9 cellular contexts compared by ENCODE assay signal in genomic region chr4:8177544-8177943, GRCh38. TPM values are rescaled to one million over a fixed set of nuclear protein-coding genes. Genes with fewer than 3 reads are reported as not detected.
DNase-seq lines count a peak whose midpoint lies in the region; ATAC-seq, FAIRE-seq and TF ChIP-seq lines count a peak whose summit lies in the region.
"Had no signal": no experiment of that assay in that cellular context is flagged by ENCODE, and none has a peak within 500 bp of the region (broad histone marks: within the 10 kb centered on the region; RNA-seq: fewer than 3 reads in every experiment).

No MANE protein-coding gene starts in this region.

- H3K4me2 ChIP-seq in SK-N-SH (no peak overlapping the region), trophoblast cell (ENCODE audit: low read length) (no peak overlapping the region)

- no peak overlapping the region for H2BK5ac ChIP-seq in trophoblast cell (ENCODE audit: low read depth, low read length, poor library complexity)

- H2AK5ac ChIP-seq in trophoblast cell (ENCODE audit: low read length), result no peak overlapping the region

- H3K4me1 ChIP-seq in SK-N-SH (ENCODE audit: control insufficient read depth in 1 of 2, insufficient read depth in 2 of 2, low read depth in 1 of 2, low read length in 1 of 2) (peaks cover 0 to 18% of the 10 kb centered on the region in 2 experiments; a peak in 1 of 4 replicates), trophoblast cell (ENCODE audit: control insufficient read depth in 1 of 2, insufficient read depth in 2 of 2, low read length in 2 of 2) (peaks cover 5 to 11% of the 10 kb centered on the region in 2 experiments)

- H3K9me3 ChIP-seq in SK-N-SH (no peaks in the 10 kb centered on the region), trophoblast cell (ENCODE audit: insufficient read depth, low read depth, low read length) (peaks cover 2% of the 10 kb centered on the region)
- H3K9me3 ChIP-seq: BLaER1, Caco-2 had no signal

- WGBS in SK-N-SH (ENCODE audit: low lambda C conversion rate), result 44% methylated on average over 4 of the region's 6 CpGs
- WGBS in trophoblast cell (ENCODE audit: extremely low coverage, insufficient coverage, insufficient read length), result no CpG with 5 or more reads among the region's 6 CpGs

- TF ChIP-seq RAD21 in SK-N-SH (IDR thresholded peaks at IDR 0.05; ENCODE audit: low read length), result no peak

- no peak overlapping the region for H3K4ac ChIP-seq in trophoblast cell (ENCODE audit: low read depth, low read length)

- peak; percentile 8 for FAIRE-seq in endometrium (lab: Jason Lieb, UNC)

- no peaks in the 10 kb centered on the region for H3K9me2 ChIP-seq in SK-N-SH

- DNase-seq in SK-N-SH, result peak; percentile 60
- no peak for DNase-seq in trophoblast cell
- no peak for DNase-seq in NCI-H1436 (lab: John Stamatoyannopoulos, UW)
- DNase-seq in GOT3 (lab: John Stamatoyannopoulos, UW), result no peak
- no peak for DNase-seq in putamen (ENCODE audit: low spot score)

- peak overlapping the region; percentile 22 for H2BK12ac ChIP-seq in trophoblast cell (ENCODE audit: low read length)

- no peaks in the 10 kb centered on the region for H3K79me1 ChIP-seq in trophoblast cell (ENCODE audit: low read length)

- no peaks in the 10 kb centered on the region for H3K27me3 ChIP-seq in SK-N-SH (ENCODE audit: insufficient read depth)
- H3K27me3 ChIP-seq in trophoblast cell (ENCODE audit: insufficient read depth, low read length), result no peaks in the 10 kb centered on the region
- H3K27me3 ChIP-seq: BLaER1 had no signal

- no peak overlapping the region for H4K12ac ChIP-seq in trophoblast cell (ENCODE audit: low read depth, low read length)

- TF ChIP-seq EP300 in SK-N-SH (IDR thresholded peaks at IDR 0.05; ENCODE audit: borderline replicate concordance in 1 of 2, low read depth in 1 of 2, low read length in 1 of 2), result no peak

- H2BK120ac ChIP-seq in trophoblast cell (ENCODE audit: insufficient read depth, low read length, poor library complexity), result no peak overlapping the region

- no peaks in the 10 kb centered on the region for H4K20me1 ChIP-seq in SK-N-SH (ENCODE audit: insufficient read depth)
- H4K20me1 ChIP-seq: BLaER1 had no signal

- H3K36me3 ChIP-seq in SK-N-SH (replicated peaks in 1 of 2; ENCODE audit: control insufficient read depth in 1 of 2, insufficient read depth in 2 of 2, low read length in 1 of 2), result no peaks in the 10 kb centered on the region
- H3K36me3 ChIP-seq in trophoblast cell (ENCODE audit: control insufficient read depth in 1 of 2, insufficient read depth in 2 of 2, low read length in 2 of 2), result no peaks in the 10 kb centered on the region
- H3K36me3 ChIP-seq: BLaER1 had no signal

- no peak overlapping the region for H3K4me3 ChIP-seq in SK-N-SH (ENCODE audit: low read depth in 2 of 2, low read length in 1 of 2)
- no peak overlapping the region for H3K4me3 ChIP-seq in trophoblast cell (ENCODE audit: low read depth, low read length)
- H3K4me3 ChIP-seq: BLaER1 had no signal

- ATAC-seq in SK-N-SH treated with all-trans-retinoic acid at 6 μM for 48 hours, result no peak

- CTCF ChIA-PET in SK-N-SH (lab: Yijun Ruan, JAX), result interaction anchor here (0.5 to 2.9 kb wide), 61 partner anchors 8 to 420 kb away, joined by 3 to 58 read pairs (median 6); partner anchors contain the start of genes ABLIM2 and SH3TC1

- no peaks in the 10 kb centered on the region for H3K79me2 ChIP-seq in SK-N-SH (ENCODE audit: insufficient read depth)
- H3K79me2 ChIP-seq in trophoblast cell (ENCODE audit: control insufficient read depth, insufficient read depth, low read length, poor library complexity), result no peaks in the 10 kb centered on the region

- no peak overlapping the region for H3K23ac ChIP-seq in trophoblast cell (ENCODE audit: low read length)

- no peak for TF ChIP-seq CTCF in SK-N-SH (IDR thresholded peaks at IDR 0.05)

- no peaks in the 10 kb centered on the region for H3F3A ChIP-seq in SK-N-SH (replicated peaks; ENCODE audit: insufficient read depth)

- H3K27ac ChIP-seq in SK-N-SH (ENCODE audit: low read depth in 2 of 2, low read length in 1 of 2) (no peak overlapping the region), trophoblast cell (ENCODE audit: low read depth, low read length) (no peak overlapping the region)
- H3K27ac ChIP-seq: BLaER1 had no signal

- H4K8ac ChIP-seq in trophoblast cell (ENCODE audit: low read depth, low read length), result no peak overlapping the region

- no peak overlapping the region for H4K91ac ChIP-seq in trophoblast cell (ENCODE audit: low read depth, low read length)

- H3K18ac ChIP-seq in trophoblast cell (ENCODE audit: low read length), result no peak overlapping the region

- H3K9ac ChIP-seq in SK-N-SH (no peak overlapping the region), trophoblast cell (ENCODE audit: low read length) (no peak overlapping the region)
- H3K9ac ChIP-seq: BLaER1 had no signal

- POLR2A ChIA-PET in SK-N-SH (lab: Yijun Ruan, JAX), result interaction anchor here (1.0 to 1.1 kb wide), 2 partner anchors 17 to 20 kb away, joined by 3 read pairs; no protein-coding TSS in a partner anchor

- H2AFZ ChIP-seq in SK-N-SH (ENCODE audit: low read depth) (no peak overlapping the region), trophoblast cell (ENCODE audit: insufficient read depth, low read length, poor library complexity) (no peak overlapping the region)

- H3K14ac ChIP-seq in trophoblast cell (ENCODE audit: low read length), result no peak overlapping the region

TF ChIP-seq in SK-N-SH, 30 proteins besides CTCF, POLR2A, EP300 and RAD21 (continues in another document):
- TF ChIP-seq NFIC (IDR thresholded peaks at IDR 0.05; ENCODE audit: borderline replicate concordance), result no peak
- TF ChIP-seq, protein P1, sequence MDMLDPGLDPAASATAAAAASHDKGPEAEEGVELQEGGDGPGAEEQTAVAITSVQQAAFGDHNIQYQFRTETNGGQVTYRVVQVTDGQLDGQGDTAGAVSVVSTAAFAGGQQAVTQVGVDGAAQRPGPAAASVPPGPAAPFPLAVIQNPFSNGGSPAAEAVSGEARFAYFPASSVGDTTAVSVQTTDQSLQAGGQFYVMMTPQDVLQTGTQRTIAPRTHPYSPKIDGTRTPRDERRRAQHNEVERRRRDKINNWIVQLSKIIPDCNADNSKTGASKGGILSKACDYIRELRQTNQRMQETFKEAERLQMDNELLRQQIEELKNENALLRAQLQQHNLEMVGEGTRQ (IDR thresholded peaks at IDR 0.05; ENCODE audit: borderline replicate concordance, low read depth, low read length), result no peak
- TF ChIP-seq PBX3 (IDR thresholded peaks at IDR 0.05), result no peak
- TF ChIP-seq EZH2phosphoT487 (IDR thresholded peaks at IDR 0.05; ENCODE audit: borderline replicate concordance, low read depth), result no peak

TF ChIP-seq in SK-N-SH treated with all-trans-retinoic acid at 6 μM for 48 hours, 23 proteins besides CTCF, POLR2A, EP300 and RAD21 (continues in another document):
- no peak for TF ChIP-seq ZNF70 (CRISPR knock-in tag; IDR thresholded peaks at IDR 0.05)
- no peak for TF ChIP-seq RARB (CRISPR knock-in tag; IDR thresholded peaks at IDR 0.05)
- TF ChIP-seq, protein P2, sequence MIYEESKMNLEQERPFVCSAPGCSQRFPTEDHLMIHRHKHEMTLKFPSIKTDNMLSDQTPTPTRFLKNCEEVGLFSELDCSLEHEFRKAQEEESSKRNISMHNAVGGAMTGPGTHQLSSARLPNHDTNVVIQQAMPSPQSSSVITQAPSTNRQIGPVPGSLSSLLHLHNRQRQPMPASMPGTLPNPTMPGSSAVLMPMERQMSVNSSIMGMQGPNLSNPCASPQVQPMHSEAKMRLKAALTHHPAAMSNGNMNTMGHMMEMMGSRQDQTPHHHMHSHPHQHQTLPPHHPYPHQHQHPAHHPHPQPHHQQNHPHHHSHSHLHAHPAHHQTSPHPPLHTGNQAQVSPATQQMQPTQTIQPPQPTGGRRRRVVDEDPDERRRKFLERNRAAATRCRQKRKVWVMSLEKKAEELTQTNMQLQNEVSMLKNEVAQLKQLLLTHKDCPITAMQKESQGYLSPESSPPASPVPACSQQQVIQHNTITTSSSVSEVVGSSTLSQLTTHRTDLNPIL (CRISPR knock-in tag; IDR thresholded peaks at IDR 0.05; ENCODE audit: low read depth), result no peak
- TF ChIP-seq PPARA (CRISPR knock-in tag; IDR thresholded peaks at IDR 0.05; ENCODE audit: borderline replicate concordance), result no peak
- no peak for TF ChIP-seq ARNTL (CRISPR knock-in tag; IDR thresholded peaks at IDR 0.05; ENCODE audit: borderline replicate concordance, low read depth)
- no peak for TF ChIP-seq TCF4 (CRISPR knock-in tag; IDR thresholded peaks at IDR 0.05; ENCODE audit: borderline replicate concordance)
- no peak for TF ChIP-seq ZC3H10 (CRISPR knock-in tag; IDR thresholded peaks at IDR 0.05)
- no peak for TF ChIP-seq OSR1 (CRISPR knock-in tag; IDR thresholded peaks at IDR 0.05)
- no peak for TF ChIP-seq BACH2 (CRISPR knock-in tag; IDR thresholded peaks at IDR 0.05; ENCODE audit: borderline replicate concordance)
- TF ChIP-seq ZNF565 (CRISPR knock-in tag; conservative IDR thresholded peaks at IDR 0.05; ENCODE audit: low read depth), result no peak

RNA-seq across cellular contexts. Expression of gene ABLIM2, which starts 18.9 kb away (rescaled TPM):
- 0.53 and 0.80 TPM in 2 replicates for polyA plus RNA-seq in SK-N-SH (2012; rRNA removed)
- 0.50 and 0.66 TPM in 2 replicates for polyA plus RNA-seq in SK-N-SH (2012; cell fraction: cytosol; rRNA removed)
- polyA plus RNA-seq in SK-N-SH (2012; cell fraction: nucleus; rRNA removed), result 1.1 and 4.2 TPM in 2 replicates
- 3.0 and 3.2 TPM in 2 replicates for polyA plus RNA-seq in trophoblast cell (2013)

RNA-seq across cellular contexts. Expression of gene SH3TC1, which starts 21.5 kb away (rescaled TPM):
- polyA plus RNA-seq in SK-N-SH (2012; rRNA removed), result 2.7 and 2.9 TPM in 2 replicates
- 0.54 and 1.2 TPM in 2 replicates for polyA plus RNA-seq in SK-N-SH (2012; cell fraction: cytosol; rRNA removed)
- 8.4 and 11.3 TPM in 2 replicates for polyA plus RNA-seq in SK-N-SH (2012; cell fraction: nucleus; rRNA removed)
- 12.8 and 13.1 TPM in 2 replicates for polyA plus RNA-seq in trophoblast cell (2013)
